Comparison of ENCODE assay signal across 9 cellular contexts in genomic region chr20:3784863-3785239, GRCh38. TPM values are rescaled to one million over a fixed set of nuclear protein-coding genes. Genes with fewer than 3 reads are reported as not detected.
DNase-seq lines count a peak whose midpoint lies in the region; ATAC-seq and TF ChIP-seq lines count a peak whose summit lies in the region.
"Had no signal": no experiment of that assay in that cellular context is flagged by ENCODE, and none has a peak within 500 bp of the region (broad histone marks: within the 10 kb centered on the region; RNA-seq: fewer than 3 reads in every experiment).

No MANE protein-coding gene starts in this region.

- H3K4me1 ChIP-seq in HUES6 (ENCODE audit: control insufficient read depth, insufficient read depth, low read length) = peaks cover 10% of the 10 kb centered on the region; the same call in 1 of the 2 replicates

- peak overlapping the region in 8 of 10 donors; percentile 22 to 88 (median 58) for H3K27ac Mint-ChIP-seq in naive thymus-derived CD8-positive, alpha-beta T cell

- H3K36me3 ChIP-seq in HUES6 (ENCODE audit: control insufficient read depth, insufficient read depth, low read length) = peaks cover 5% of the 10 kb centered on the region

- POLR2A ChIA-PET in AG04449 (lab: Yijun Ruan, JAX) = interaction anchor here (2.1 to 2.2 kb wide), 2 partner anchors 17 to 36 kb away, joined by 9 to 12 read pairs; partner anchors contain the start of genes ADISSP and AP5S1
- POLR2A ChIA-PET in naive thymus-derived CD8-positive, alpha-beta T cell (lab: Charles Lee) = interaction anchor here (0.6 to 6.4 kb wide), 6 partner anchors 15 to 70 kb away, joined by 3 to 52 read pairs (median 12); partner anchors contain the start of gene ADISSP

- peaks cover 29% of the 10 kb centered on the region for H3K27me3 ChIP-seq in HUES6 (ENCODE audit: control insufficient read depth, insufficient read depth, low read length)

- ATAC-seq in naive thymus-derived CD8-positive, alpha-beta T cell = no peak
- ATAC-seq in GM21526 (IDR thresholded peaks at IDR 0.05; ENCODE audit: low FRiP score, unreplicated experiment) = no peak
- no peak for ATAC-seq in GM18870 (IDR thresholded peaks at IDR 0.05; ENCODE audit: unreplicated experiment)

- no peaks in the 10 kb centered on the region for H3K36me3 Mint-ChIP-seq in naive thymus-derived CD8-positive, alpha-beta T cell

- CTCF ChIA-PET in AG04449 (lab: Yijun Ruan, JAX) = interaction anchor here (2.2 to 11.6 kb wide), 6 partner anchors 10 to 106 kb away, joined by 9 to 255 read pairs (median 36); partner anchors contain the start of genes ADAM33, AP5S1 and CDC25B

- no peaks in the 10 kb centered on the region for H3K27me3 Mint-ChIP-seq in naive thymus-derived CD8-positive, alpha-beta T cell

- no peak overlapping the region for H3K9ac ChIP-seq in HUES6 (ENCODE audit: low read length)

- TF ChIP-seq CTCF in AG04449 (IDR thresholded peaks at IDR 0.05; ENCODE audit: insufficient read depth, low read length, missing control alignments) (no peak), cardiac fibroblast (IDR thresholded peaks at IDR 0.05; ENCODE audit: low read depth, low read length) (no peak)

- no peaks in the 10 kb centered on the region for H3K9me3 Mint-ChIP-seq in naive thymus-derived CD8-positive, alpha-beta T cell

- no peaks in the 10 kb centered on the region for H3K9me3 ChIP-seq in HUES6 (ENCODE audit: control insufficient read depth, insufficient read depth, low read depth, low read length)

- H3K4me3 Mint-ChIP-seq in naive thymus-derived CD8-positive, alpha-beta T cell = peak overlapping the region; percentile 13 to 78 (median 58)

- no peak overlapping the region for H3K27ac ChIP-seq in HUES6 (ENCODE audit: low read depth, low read length)

- H3K4me3 ChIP-seq in AG04449 (ENCODE audit: low read depth, low read length) (peak overlapping the region; percentile 80), HUES6 (ENCODE audit: low read depth, low read length) (0 out of 2 replicates have a peak overlapping the region, but pooled peaks have one; percentile 80), cardiac fibroblast (replicated peaks in 1 of 2; ENCODE audit: low read depth in 2 of 2, low read length in 2 of 2) (peak overlapping the region; percentile 69 to 74)

- DNase-seq in AG04449 (ENCODE audit: low read depth, low spot score) (no peak), cardiac fibroblast (ENCODE audit: low read depth in 2 of 2) (no peak), amygdala (lab: John Stamatoyannopoulos, UW) (no peak)
- DNase-seq in naive thymus-derived CD8-positive, alpha-beta T cell = no peak
- DNase-seq in activated CD8-positive, alpha-beta memory T cell treated with anti-CD3 and anti-CD28 coated beads for 24 hours = no peak
- DNase-seq: MM.1S had no signal

- peaks cover 22 to 60% (median 52%) of the 10 kb centered on the region in 4 donors for H3K4me1 Mint-ChIP-seq in naive thymus-derived CD8-positive, alpha-beta T cell

RNA-seq across cellular contexts. Expression of gene CENPB, which starts 1.7 kb away (rescaled TPM):
- total RNA-seq in naive thymus-derived CD8-positive, alpha-beta T cell = 10 to 100 TPM; 45.8 to 48.6 TPM
- polyA plus RNA-seq in naive thymus-derived CD8-positive, alpha-beta T cell = 1 to 10 TPM; 1.0 to 1.7 (median 1.4) TPM

RNA-seq across cellular contexts. Expression of gene SPEF1, which starts 3.6 kb away (rescaled TPM):
- total RNA-seq in naive thymus-derived CD8-positive, alpha-beta T cell = under 1 TPM in 1 of 2 experiments, not detected in 1; 0.33 TPM
- polyA plus RNA-seq in naive thymus-derived CD8-positive, alpha-beta T cell = not detected

RNA-seq across cellular contexts. Expression of gene CDC25B, which starts 11.3 kb away (rescaled TPM):
- total RNA-seq in naive thymus-derived CD8-positive, alpha-beta T cell = 100 to 1,000 TPM; 320 to 336 TPM
- 10 to 100 TPM; 38.1 to 49.7 (median 42.0) TPM for polyA plus RNA-seq in naive thymus-derived CD8-positive, alpha-beta T cell

RNA-seq across cellular contexts. Expression of gene ADISSP, which starts 17.3 kb away (rescaled TPM):
- total RNA-seq in naive thymus-derived CD8-positive, alpha-beta T cell = 10 to 100 TPM; 19.5 to 19.6 TPM
- polyA plus RNA-seq in naive thymus-derived CD8-positive, alpha-beta T cell = 10 to 100 TPM; 17.6 to 32.4 (median 22.2) TPM

RNA-seq across cellular contexts. Expression of gene AP5S1, which starts 35.5 kb away (rescaled TPM):
- total RNA-seq in naive thymus-derived CD8-positive, alpha-beta T cell = 10 to 100 TPM; 12.6 to 14.5 TPM
- 10 to 100 TPM; 10.1 to 21.8 (median 19.3) TPM for polyA plus RNA-seq in naive thymus-derived CD8-positive, alpha-beta T cell
